1 cellular context compared by ENCODE assay signal in the genomic region with DNA sequence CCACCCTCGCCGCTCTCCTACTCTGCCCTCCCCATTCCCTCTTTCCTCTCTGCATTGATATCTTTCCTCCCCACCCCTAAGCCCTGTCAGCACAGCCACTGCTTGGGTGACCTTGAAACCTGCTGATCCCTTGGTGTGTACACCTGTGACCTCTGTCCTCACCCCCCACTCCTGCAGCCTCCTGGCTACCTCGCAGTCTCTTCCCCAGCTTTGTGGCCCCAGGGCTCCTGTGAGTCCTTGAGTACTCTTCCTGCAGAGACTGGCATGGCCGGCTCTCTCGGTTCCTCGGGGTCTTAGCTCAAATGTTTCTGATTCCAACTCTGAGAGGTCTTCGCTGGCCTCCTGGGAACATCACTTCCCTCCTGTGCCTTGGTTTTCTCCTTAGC.
TF ChIP-seq lines count a peak whose summit lies in the region.

No MANE protein-coding gene starts in this region.

TF ChIP-seq in HepG2, 621 proteins besides CTCF, POLR2A, EP300 and RAD21 (continued from another document and continues in another):
- TF ChIP-seq, protein P1, sequence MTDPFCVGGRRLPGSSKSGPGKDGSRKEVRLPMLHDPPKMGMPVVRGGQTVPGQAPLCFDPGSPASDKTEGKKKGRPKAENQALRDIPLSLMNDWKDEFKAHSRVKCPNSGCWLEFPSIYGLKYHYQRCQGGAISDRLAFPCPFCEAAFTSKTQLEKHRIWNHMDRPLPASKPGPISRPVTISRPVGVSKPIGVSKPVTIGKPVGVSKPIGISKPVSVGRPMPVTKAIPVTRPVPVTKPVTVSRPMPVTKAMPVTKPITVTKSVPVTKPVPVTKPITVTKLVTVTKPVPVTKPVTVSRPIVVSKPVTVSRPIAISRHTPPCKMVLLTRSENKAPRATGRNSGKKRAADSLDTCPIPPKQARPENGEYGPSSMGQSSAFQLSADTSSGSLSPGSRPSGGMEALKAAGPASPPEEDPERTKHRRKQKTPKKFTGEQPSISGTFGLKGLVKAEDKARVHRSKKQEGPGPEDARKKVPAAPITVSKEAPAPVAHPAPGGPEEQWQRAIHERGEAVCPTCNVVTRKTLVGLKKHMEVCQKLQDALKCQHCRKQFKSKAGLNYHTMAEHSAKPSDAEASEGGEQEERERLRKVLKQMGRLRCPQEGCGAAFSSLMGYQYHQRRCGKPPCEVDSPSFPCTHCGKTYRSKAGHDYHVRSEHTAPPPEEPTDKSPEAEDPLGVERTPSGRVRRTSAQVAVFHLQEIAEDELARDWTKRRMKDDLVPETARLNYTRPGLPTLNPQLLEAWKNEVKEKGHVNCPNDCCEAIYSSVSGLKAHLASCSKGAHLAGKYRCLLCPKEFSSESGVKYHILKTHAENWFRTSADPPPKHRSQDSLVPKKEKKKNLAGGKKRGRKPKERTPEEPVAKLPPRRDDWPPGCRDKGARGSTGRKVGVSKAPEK (CRISPR knock-in tag; IDR thresholded peaks at IDR 0.05; ENCODE audit: borderline replicate concordance) = no peak
- TF ChIP-seq TSC22D2 (CRISPR knock-in tag; IDR thresholded peaks at IDR 0.05; ENCODE audit: borderline replicate concordance) = no peak
- TF ChIP-seq TARDBP (CRISPR knock-in tag; IDR thresholded peaks at IDR 0.05) = peak; percentile 55; the same call in 1 of the 2 replicates
- TF ChIP-seq TCF7 (IDR thresholded peaks at IDR 0.05; ENCODE audit: low read depth) = no peak
- TF ChIP-seq, protein P2, sequence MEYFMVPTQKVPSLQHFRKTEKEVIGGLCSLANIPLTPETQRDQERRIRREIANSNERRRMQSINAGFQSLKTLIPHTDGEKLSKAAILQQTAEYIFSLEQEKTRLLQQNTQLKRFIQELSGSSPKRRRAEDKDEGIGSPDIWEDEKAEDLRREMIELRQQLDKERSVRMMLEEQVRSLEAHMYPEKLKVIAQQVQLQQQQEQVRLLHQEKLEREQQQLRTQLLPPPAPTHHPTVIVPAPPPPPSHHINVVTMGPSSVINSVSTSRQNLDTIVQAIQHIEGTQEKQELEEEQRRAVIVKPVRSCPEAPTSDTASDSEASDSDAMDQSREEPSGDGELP (IDR thresholded peaks at IDR 0.05; ENCODE audit: borderline replicate concordance, low read depth) = peak; percentile 83; the same call in 1 of the 2 replicates
- TF ChIP-seq ASH2L (IDR thresholded peaks at IDR 0.05; ENCODE audit: insufficient read length, low read depth, low read length) = peak; percentile 37
- TF ChIP-seq, protein P3, sequence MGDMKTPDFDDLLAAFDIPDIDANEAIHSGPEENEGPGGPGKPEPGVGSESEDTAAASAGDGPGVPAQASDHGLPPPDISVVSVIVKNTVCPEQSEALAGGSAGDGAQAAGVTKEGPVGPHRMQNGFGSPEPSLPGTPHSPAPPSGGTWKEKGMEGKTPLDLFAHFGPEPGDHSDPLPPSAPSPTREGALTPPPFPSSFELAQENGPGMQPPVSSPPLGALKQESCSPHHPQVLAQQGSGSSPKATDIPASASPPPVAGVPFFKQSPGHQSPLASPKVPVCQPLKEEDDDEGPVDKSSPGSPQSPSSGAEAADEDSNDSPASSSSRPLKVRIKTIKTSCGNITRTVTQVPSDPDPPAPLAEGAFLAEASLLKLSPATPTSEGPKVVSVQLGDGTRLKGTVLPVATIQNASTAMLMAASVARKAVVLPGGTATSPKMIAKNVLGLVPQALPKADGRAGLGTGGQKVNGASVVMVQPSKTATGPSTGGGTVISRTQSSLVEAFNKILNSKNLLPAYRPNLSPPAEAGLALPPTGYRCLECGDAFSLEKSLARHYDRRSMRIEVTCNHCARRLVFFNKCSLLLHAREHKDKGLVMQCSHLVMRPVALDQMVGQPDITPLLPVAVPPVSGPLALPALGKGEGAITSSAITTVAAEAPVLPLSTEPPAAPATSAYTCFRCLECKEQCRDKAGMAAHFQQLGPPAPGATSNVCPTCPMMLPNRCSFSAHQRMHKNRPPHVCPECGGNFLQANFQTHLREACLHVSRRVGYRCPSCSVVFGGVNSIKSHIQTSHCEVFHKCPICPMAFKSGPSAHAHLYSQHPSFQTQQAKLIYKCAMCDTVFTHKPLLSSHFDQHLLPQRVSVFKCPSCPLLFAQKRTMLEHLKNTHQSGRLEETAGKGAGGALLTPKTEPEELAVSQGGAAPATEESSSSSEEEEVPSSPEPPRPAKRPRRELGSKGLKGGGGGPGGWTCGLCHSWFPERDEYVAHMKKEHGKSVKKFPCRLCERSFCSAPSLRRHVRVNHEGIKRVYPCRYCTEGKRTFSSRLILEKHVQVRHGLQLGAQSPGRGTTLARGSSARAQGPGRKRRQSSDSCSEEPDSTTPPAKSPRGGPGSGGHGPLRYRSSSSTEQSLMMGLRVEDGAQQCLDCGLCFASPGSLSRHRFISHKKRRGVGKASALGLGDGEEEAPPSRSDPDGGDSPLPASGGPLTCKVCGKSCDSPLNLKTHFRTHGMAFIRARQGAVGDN (CRISPR knock-in tag; IDR thresholded peaks at IDR 0.05) = peak; percentile 0; the same call in 1 of the 2 replicates
- TF ChIP-seq KAT7 (CRISPR knock-in tag; IDR thresholded peaks at IDR 0.05; ENCODE audit: borderline replicate concordance) = no peak
- TF ChIP-seq, protein P4, sequence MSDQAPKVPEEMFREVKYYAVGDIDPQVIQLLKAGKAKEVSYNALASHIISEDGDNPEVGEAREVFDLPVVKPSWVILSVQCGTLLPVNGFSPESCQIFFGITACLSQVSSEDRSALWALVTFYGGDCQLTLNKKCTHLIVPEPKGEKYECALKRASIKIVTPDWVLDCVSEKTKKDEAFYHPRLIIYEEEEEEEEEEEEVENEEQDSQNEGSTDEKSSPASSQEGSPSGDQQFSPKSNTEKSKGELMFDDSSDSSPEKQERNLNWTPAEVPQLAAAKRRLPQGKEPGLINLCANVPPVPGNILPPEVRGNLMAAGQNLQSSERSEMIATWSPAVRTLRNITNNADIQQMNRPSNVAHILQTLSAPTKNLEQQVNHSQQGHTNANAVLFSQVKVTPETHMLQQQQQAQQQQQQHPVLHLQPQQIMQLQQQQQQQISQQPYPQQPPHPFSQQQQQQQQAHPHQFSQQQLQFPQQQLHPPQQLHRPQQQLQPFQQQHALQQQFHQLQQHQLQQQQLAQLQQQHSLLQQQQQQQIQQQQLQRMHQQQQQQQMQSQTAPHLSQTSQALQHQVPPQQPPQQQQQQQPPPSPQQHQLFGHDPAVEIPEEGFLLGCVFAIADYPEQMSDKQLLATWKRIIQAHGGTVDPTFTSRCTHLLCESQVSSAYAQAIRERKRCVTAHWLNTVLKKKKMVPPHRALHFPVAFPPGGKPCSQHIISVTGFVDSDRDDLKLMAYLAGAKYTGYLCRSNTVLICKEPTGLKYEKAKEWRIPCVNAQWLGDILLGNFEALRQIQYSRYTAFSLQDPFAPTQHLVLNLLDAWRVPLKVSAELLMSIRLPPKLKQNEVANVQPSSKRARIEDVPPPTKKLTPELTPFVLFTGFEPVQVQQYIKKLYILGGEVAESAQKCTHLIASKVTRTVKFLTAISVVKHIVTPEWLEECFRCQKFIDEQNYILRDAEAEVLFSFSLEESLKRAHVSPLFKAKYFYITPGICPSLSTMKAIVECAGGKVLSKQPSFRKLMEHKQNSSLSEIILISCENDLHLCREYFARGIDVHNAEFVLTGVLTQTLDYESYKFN (CRISPR knock-in tag; conservative IDR thresholded peaks at IDR 0.05) = peak; percentile 71
- TF ChIP-seq ZFY (CRISPR knock-in tag; IDR thresholded peaks at IDR 0.05) = peak; percentile 30; the same call in 1 of the 2 replicates
- TF ChIP-seq, protein P5, sequence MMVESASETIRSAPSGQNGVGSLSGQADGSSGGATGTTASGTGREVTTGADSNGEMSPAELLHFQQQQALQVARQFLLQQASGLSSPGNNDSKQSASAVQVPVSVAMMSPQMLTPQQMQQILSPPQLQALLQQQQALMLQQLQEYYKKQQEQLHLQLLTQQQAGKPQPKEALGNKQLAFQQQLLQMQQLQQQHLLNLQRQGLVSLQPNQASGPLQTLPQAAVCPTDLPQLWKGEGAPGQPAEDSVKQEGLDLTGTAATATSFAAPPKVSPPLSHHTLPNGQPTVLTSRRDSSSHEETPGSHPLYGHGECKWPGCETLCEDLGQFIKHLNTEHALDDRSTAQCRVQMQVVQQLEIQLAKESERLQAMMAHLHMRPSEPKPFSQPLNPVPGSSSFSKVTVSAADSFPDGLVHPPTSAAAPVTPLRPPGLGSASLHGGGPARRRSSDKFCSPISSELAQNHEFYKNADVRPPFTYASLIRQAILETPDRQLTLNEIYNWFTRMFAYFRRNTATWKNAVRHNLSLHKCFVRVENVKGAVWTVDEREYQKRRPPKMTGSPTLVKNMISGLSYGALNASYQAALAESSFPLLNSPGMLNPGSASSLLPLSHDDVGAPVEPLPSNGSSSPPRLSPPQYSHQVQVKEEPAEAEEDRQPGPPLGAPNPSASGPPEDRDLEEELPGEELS (CRISPR knock-in tag; IDR thresholded peaks at IDR 0.05) = peak; percentile 44; the same call in 1 of the 2 replicates
- peak; percentile 70 for TF ChIP-seq TEAD3 (CRISPR knock-in tag; optimal IDR thresholded peaks at IDR 0.05; ENCODE audit: borderline replicate concordance)
- peak; percentile 84 for TF ChIP-seq FOXA3 (CRISPR knock-in tag; IDR thresholded peaks at IDR 0.05)
- peak; percentile 55 for TF ChIP-seq HDAC1 (CRISPR knock-in tag; IDR thresholded peaks at IDR 0.05)
- TF ChIP-seq, protein P6, sequence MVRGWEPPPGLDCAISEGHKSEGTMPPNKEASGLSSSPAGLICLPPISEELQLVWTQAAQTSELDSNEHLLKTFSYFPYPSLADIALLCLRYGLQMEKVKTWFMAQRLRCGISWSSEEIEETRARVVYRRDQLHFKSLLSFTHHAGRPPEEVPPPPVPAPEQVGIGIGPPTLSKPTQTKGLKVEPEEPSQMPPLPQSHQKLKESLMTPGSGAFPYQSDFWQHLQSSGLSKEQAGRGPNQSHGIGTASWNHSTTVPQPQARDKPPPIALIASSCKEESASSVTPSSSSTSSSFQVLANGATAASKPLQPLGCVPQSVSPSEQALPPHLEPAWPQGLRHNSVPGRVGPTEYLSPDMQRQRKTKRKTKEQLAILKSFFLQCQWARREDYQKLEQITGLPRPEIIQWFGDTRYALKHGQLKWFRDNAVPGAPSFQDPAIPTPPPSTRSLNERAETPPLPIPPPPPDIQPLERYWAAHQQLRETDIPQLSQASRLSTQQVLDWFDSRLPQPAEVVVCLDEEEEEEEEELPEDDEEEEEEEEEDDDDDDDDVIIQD (CRISPR knock-in tag; IDR thresholded peaks at IDR 0.05; ENCODE audit: low read depth) = peak; percentile 20; the same call in 1 of the 2 replicates
- no peak for TF ChIP-seq KDM4B (CRISPR knock-in tag; IDR thresholded peaks at IDR 0.05)
- peak; percentile 67 to 97 for TF ChIP-seq NR2F1 (CRISPR knock-in tag; IDR thresholded peaks at IDR 0.05)
- TF ChIP-seq, protein P7, sequence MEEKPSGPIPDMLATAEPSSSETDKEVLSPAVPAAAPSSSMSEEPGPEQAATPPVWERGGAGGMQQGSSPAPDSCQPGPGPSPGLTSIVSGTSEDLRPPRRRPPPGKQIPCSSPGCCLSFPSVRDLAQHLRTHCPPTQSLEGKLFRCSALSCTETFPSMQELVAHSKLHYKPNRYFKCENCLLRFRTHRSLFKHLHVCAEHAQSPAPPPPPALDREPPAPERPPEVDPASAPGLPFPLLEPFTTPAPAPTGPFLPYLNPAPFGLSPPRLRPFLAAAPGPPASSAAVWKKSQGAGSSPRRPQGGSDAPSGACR (CRISPR knock-in tag; IDR thresholded peaks at IDR 0.05) = peak; percentile 93; the same call in 1 of the 2 replicates
- TF ChIP-seq, protein P8, sequence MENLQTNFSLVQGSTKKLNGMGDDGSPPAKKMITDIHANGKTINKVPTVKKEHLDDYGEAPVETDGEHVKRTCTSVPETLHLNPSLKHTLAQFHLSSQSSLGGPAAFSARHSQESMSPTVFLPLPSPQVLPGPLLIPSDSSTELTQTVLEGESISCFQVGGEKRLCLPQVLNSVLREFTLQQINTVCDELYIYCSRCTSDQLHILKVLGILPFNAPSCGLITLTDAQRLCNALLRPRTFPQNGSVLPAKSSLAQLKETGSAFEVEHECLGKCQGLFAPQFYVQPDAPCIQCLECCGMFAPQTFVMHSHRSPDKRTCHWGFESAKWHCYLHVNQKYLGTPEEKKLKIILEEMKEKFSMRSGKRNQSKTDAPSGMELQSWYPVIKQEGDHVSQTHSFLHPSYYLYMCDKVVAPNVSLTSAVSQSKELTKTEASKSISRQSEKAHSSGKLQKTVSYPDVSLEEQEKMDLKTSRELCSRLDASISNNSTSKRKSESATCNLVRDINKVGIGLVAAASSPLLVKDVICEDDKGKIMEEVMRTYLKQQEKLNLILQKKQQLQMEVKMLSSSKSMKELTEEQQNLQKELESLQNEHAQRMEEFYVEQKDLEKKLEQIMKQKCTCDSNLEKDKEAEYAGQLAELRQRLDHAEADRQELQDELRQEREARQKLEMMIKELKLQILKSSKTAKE (CRISPR knock-in tag; IDR thresholded peaks at IDR 0.05; ENCODE audit: borderline replicate concordance) = peak; percentile 79
- no peak for TF ChIP-seq NFE2L1 (CRISPR knock-in tag; IDR thresholded peaks at IDR 0.05; ENCODE audit: borderline replicate concordance)
- TF ChIP-seq TCF12 (IDR thresholded peaks at IDR 0.05) = no peak
- peak; percentile 59; the same call in 1 of the 2 replicates for TF ChIP-seq TCF12 (CRISPR knock-in tag; IDR thresholded peaks at IDR 0.05)
- peak; percentile 70 for TF ChIP-seq BCL6 (CRISPR knock-in tag; IDR thresholded peaks at IDR 0.05)
- peak; percentile 76 for TF ChIP-seq SALL1 (CRISPR knock-in tag; IDR thresholded peaks at IDR 0.05)
- peak; percentile 55; the same call in 1 of the 2 replicates for TF ChIP-seq DMAP1 (CRISPR knock-in tag; IDR thresholded peaks at IDR 0.05)
- TF ChIP-seq RARA (CRISPR knock-in tag; IDR thresholded peaks at IDR 0.05) = peak; percentile 77
- TF ChIP-seq NFKB2 (CRISPR knock-in tag; IDR thresholded peaks at IDR 0.05; ENCODE audit: borderline replicate concordance) = 0 out of 2 replicates have a peak, but pooled peaks have one; percentile 2
- TF ChIP-seq ERF (CRISPR knock-in tag; IDR thresholded peaks at IDR 0.05) = no peak
- TF ChIP-seq PITX1 (CRISPR knock-in tag; IDR thresholded peaks at IDR 0.05) = peak; percentile 94
- TF ChIP-seq FOXP1 (IDR thresholded peaks at IDR 0.05) = no peak
- peak; percentile 54 for TF ChIP-seq FOXP1 (CRISPR knock-in tag; IDR thresholded peaks at IDR 0.05)
- TF ChIP-seq, protein P9, sequence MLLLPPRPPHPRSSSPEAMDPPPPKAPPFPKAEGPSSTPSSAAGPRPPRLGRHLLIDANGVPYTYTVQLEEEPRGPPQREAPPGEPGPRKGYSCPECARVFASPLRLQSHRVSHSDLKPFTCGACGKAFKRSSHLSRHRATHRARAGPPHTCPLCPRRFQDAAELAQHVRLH (CRISPR knock-in tag; IDR thresholded peaks at IDR 0.05; ENCODE audit: borderline replicate concordance, low read depth) = 0 out of 2 replicates have a peak, but pooled peaks have one; percentile 35
- TF ChIP-seq, protein P10, sequence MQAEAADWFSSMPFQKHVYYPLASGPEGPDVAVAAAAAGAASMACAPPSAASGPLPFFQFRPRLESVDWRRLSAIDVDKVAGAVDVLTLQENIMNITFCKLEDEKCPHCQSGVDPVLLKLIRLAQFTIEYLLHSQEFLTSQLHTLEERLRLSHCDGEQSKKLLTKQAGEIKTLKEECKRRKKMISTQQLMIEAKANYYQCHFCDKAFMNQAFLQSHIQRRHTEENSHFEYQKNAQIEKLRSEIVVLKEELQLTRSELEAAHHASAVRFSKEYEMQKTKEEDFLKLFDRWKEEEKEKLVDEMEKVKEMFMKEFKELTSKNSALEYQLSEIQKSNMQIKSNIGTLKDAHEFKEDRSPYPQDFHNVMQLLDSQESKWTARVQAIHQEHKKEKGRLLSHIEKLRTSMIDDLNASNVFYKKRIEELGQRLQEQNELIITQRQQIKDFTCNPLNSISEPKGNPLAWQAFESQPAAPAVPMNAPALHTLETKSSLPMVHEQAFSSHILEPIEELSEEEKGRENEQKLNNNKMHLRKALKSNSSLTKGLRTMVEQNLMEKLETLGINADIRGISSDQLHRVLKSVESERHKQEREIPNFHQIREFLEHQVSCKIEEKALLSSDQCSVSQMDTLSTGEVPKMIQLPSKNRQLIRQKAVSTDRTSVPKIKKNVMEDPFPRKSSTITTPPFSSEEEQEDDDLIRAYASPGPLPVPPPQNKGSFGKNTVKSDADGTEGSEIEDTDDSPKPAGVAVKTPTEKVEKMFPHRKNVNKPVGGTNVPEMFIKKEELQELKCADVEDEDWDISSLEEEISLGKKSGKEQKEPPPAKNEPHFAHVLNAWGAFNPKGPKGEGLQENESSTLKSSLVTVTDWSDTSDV (CRISPR knock-in tag; IDR thresholded peaks at IDR 0.05) = no peak
- TF ChIP-seq ELF3 (CRISPR knock-in tag; IDR thresholded peaks at IDR 0.05) = 0 out of 2 replicates have a peak, but pooled peaks have one; percentile 34
